ENCODE assay signal across 8 cellular contexts in genomic region chr12:40622246-40622838, GRCh38.
DNase-seq lines count a peak whose midpoint lies in the region; ATAC-seq and TF ChIP-seq lines count a peak whose summit lies in the region.

No MANE protein-coding gene starts in this region.

- no peak overlapping the region for H3K4me3 ChIP-seq in DND-41 (ENCODE audit: low read depth in 1 of 2, low read length in 2 of 2)

- no peaks in the 10 kb centered on the region for H3K79me2 ChIP-seq in DND-41 (ENCODE audit: insufficient read depth, low read length)

- H3K4me2 ChIP-seq in DND-41 (ENCODE audit: insufficient read depth, low read length): no peak overlapping the region

- H3K4me1 ChIP-seq in DND-41 (ENCODE audit: insufficient read depth, low read length): no peaks in the 10 kb centered on the region

- H3K27me3 Mint-ChIP-seq in activated CD4-positive, alpha-beta memory T cell treated with anti-CD3 and anti-CD28 coated beads for 36 hours: no peaks in the 10 kb centered on the region
- no peaks in the 10 kb centered on the region for H3K27me3 Mint-ChIP-seq in progenitor cell of endocrine pancreas
- H3K27me3 Mint-ChIP-seq in effector memory CD8-positive, alpha-beta T cell: no peaks in the 10 kb centered on the region

- no peaks in the 10 kb centered on the region for H3K27me3 ChIP-seq in DND-41 (ENCODE audit: insufficient read depth, low read length, poor library complexity)

- no peak overlapping the region for H2AFZ ChIP-seq in DND-41 (ENCODE audit: low read depth, low read length)

- ATAC-seq in DND-41 (ENCODE audit: insufficient read depth, low read depth) (no peak), GM21786 (IDR thresholded peaks at IDR 0.05; ENCODE audit: unreplicated experiment) (peak; percentile 66)
- ATAC-seq in effector memory CD8-positive, alpha-beta T cell (replicated peaks): no peak

- intact Hi-C loops in activated CD4-positive, alpha-beta memory T cell treated with anti-CD3 and anti-CD28 coated beads for 36 hours (cut with micrococcal nuclease): loop anchor here (1.0 kb wide), 1 partner anchor 299 kb away; no protein-coding TSS in a partner anchor

- no peaks in the 10 kb centered on the region for H3K4me1 Mint-ChIP-seq in activated CD4-positive, alpha-beta memory T cell treated with anti-CD3 and anti-CD28 coated beads for 36 hours (ENCODE audit: low read depth)
- H3K4me1 Mint-ChIP-seq in progenitor cell of endocrine pancreas (ENCODE audit: low read depth): no peaks in the 10 kb centered on the region
- H3K4me1 Mint-ChIP-seq in effector memory CD8-positive, alpha-beta T cell (ENCODE audit: low read depth in 2 of 2): no peaks in the 10 kb centered on the region

- TF ChIP-seq CTCF in DND-41 (IDR thresholded peaks at IDR 0.05; ENCODE audit: borderline replicate concordance, extremely low read depth, low read length, poor library complexity, severe bottlenecking) (peak; percentile 71), progenitor cell of endocrine pancreas (IDR thresholded peaks at IDR 0.05; ENCODE audit: unreplicated experiment) (peak; percentile 83)

- no peak overlapping the region for H3K4me3 Mint-ChIP-seq in activated CD4-positive, alpha-beta memory T cell treated with anti-CD3 and anti-CD28 coated beads for 36 hours
- no peak overlapping the region for H3K4me3 Mint-ChIP-seq in progenitor cell of endocrine pancreas (ENCODE audit: low read depth)
- no peak overlapping the region for H3K4me3 Mint-ChIP-seq in effector memory CD8-positive, alpha-beta T cell

- H3K9ac ChIP-seq in DND-41 (ENCODE audit: low read depth, low read length): no peak overlapping the region

- DNase-seq in DND-41 (peak; percentile 20), NCI-H1417 (lab: John Stamatoyannopoulos, UW) (peak; percentile 60 to 85 (median 71)), globus pallidus (ENCODE audit: low spot score) (peak; percentile 34), progenitor cell of endocrine pancreas (ENCODE audit: low spot score, unreplicated experiment) (peak; percentile 25)
- peak; percentile 31 for DNase-seq in activated CD4-positive, alpha-beta memory T cell treated with anti-CD3 and anti-CD28 coated beads for 36 hours
- DNase-seq in stimulated activated naive CD4-positive, alpha-beta T cell treated with Interleukin-2 at 50 U/mL for 16 hours (lab: John Stamatoyannopoulos, UW): no peak
- no peak for DNase-seq in effector memory CD8-positive, alpha-beta T cell

- POLR2A ChIA-PET in activated CD4-positive, alpha-beta memory T cell treated with anti-CD3 and anti-CD28 coated beads for 36 hours (lab: Charles Lee): no interaction called here

- no peaks in the 10 kb centered on the region for H4K20me1 ChIP-seq in DND-41 (ENCODE audit: insufficient read depth, low read length)

- H3K27ac ChIP-seq in DND-41 (ENCODE audit: low read length): no peak overlapping the region

- H3K36me3 Mint-ChIP-seq in activated CD4-positive, alpha-beta memory T cell treated with anti-CD3 and anti-CD28 coated beads for 36 hours: no peaks in the 10 kb centered on the region
- no peaks in the 10 kb centered on the region for H3K36me3 Mint-ChIP-seq in progenitor cell of endocrine pancreas (ENCODE audit: insufficient read depth)
- no peaks in the 10 kb centered on the region for H3K36me3 Mint-ChIP-seq in effector memory CD8-positive, alpha-beta T cell (ENCODE audit: insufficient read depth)

- no peaks in the 10 kb centered on the region for H3K36me3 ChIP-seq in DND-41 (ENCODE audit: insufficient read depth, low read length)

- no peak overlapping the region for H3K27ac Mint-ChIP-seq in activated CD4-positive, alpha-beta memory T cell treated with anti-CD3 and anti-CD28 coated beads for 36 hours
- H3K27ac Mint-ChIP-seq in progenitor cell of endocrine pancreas: no peak overlapping the region
- H3K27ac Mint-ChIP-seq in effector memory CD8-positive, alpha-beta T cell: no peak overlapping the region

- no peaks in the 10 kb centered on the region for H3K9me3 ChIP-seq in DND-41 (ENCODE audit: insufficient read depth, low read length, severe bottlenecking)

- CTCF ChIA-PET in activated CD4-positive, alpha-beta memory T cell treated with anti-CD3 and anti-CD28 coated beads for 36 hours (lab: Charles Lee): interaction anchor here (0.6 to 1.2 kb wide), 2 partner anchors 21 to 29 kb away, joined by 4 to 5 read pairs; no protein-coding TSS in a partner anchor

- H3K9me3 Mint-ChIP-seq in activated CD4-positive, alpha-beta memory T cell treated with anti-CD3 and anti-CD28 coated beads for 36 hours: no peaks in the 10 kb centered on the region
- H3K9me3 Mint-ChIP-seq in progenitor cell of endocrine pancreas (ENCODE audit: low read depth): no peaks in the 10 kb centered on the region
- H3K9me3 Mint-ChIP-seq in effector memory CD8-positive, alpha-beta T cell: peaks cover 8 to 14% of the 10 kb centered on the region in 2 donors

Comparison
In these comparisons a context has a peak if more than half of its experiments do, and no peak if none do; other contexts are left out.
1. DNase-seq: peak in DND-41 (single experiment), NCI-H1417 (3 of 3), activated CD4-positive, alpha-beta memory T cell treated with anti-CD3 and anti-CD28 coated beads for 36 hours (single experiment), globus pallidus (single experiment) and progenitor cell of endocrine pancreas (single experiment); none in stimulated activated naive CD4-positive, alpha-beta T cell treated with Interleukin-2 at 50 U/mL for 16 hours (single experiment) and effector memory CD8-positive, alpha-beta T cell (0 of 3).